Comparison of ENCODE assay signal across 38 cellular contexts in the genomic region with DNA sequence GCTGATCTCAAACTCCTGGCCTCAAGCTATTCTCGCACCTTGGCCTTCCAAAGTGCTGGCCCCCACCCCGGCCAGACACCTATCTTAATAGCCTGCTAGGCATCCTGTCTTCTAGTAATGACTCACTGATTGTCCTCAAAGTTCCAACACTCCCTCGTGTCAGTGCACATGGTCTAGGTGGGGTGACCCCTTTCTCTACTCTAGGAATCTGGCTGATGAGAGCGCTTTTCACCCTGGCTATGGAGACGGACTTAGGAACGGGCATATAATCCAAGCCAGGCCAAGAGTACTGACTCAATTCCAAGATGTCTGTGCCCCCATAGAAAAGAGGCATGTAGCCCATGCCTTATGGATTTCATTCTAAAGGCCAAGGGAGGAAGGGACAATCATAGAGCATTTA.
"Had no signal": no experiment of that assay in that cellular context is flagged by ENCODE, and none has a peak within 500 bp of the region (broad histone marks: within the 10 kb centered on the region; RNA-seq: fewer than 3 reads in every experiment).

No MANE protein-coding gene starts in this region.

- FAIRE-seq: astrocyte, TTC549 had no signal

- H3K36me3 Mint-ChIP-seq: activated naive CD4-positive, alpha-beta T cell treated with anti-CD3 and anti-CD28 coated beads, Interleukin-2, amount 50 U/mL, for 72 hours; activated naive CD8-positive, alpha-beta T cell treated with anti-CD3 and anti-CD28 coated beads for 36 hours; WTC11 had no signal

- H3K27ac ChIP-seq: adrenal gland, body of pancreas, brain microvascular endothelial cell, breast epithelium, WERI-Rb-1 had no signal

- H3K27ac Mint-ChIP-seq: activated CD4-positive, alpha-beta memory T cell treated with anti-CD3 and anti-CD28 coated beads, Interleukin-2, amount 10 ng/mL, durations not matched to agents 7 days and 5 days; activated CD4-positive, alpha-beta T cell treated with anti-CD3 and anti-CD28 coated beads for 36 hours; activated CD4-positive, alpha-beta T cell treated with anti-CD3 and anti-CD28 coated beads, Interleukin-2, amount 10 ng/mL, durations not matched to agents 7 days and 5 days; activated naive CD4-positive, alpha-beta T cell treated with anti-CD3 and anti-CD28 coated beads for 36 hours; activated naive CD4-positive, alpha-beta T cell treated with anti-CD3 and anti-CD28 coated beads, Interleukin-2, amount 50 U/mL, for 72 hours; activated naive CD8-positive, alpha-beta T cell treated with anti-CD3 and anti-CD28 coated beads for 36 hours; activated T-cell treated with anti-CD3 and anti-CD28 coated beads, Interleukin-2, amount 50 U/mL, for 72 hours; activated T-helper 1 cell treated with anti-CD3 and anti-CD28 coated beads, Interleukin-12 subunit alpha, Interleukin-12 subunit beta, Interleukin-2, Interleukin-4 antibody, amounts not matched to agents 30 ng/mL and 10 ng/mL and 1 ng/mL, durations not matched to agents 14 hours and 24 hours and 36 hours; activated T-helper 17 cell treated with anti-CD3 and anti-CD28 coated beads, Interleukin-2, amount 50 U/mL, for 72 hours; T-helper 1 cell treated with Interleukin-12 subunit alpha and Interleukin-12 subunit beta and Interleukin-4 antibody, amounts not matched to agents 30 μg/mL and 1 μg/mL, for 36 hours; T-helper 2 cell treated with Interferon-gamma antibody and Interleukin-4, amounts not matched to agents 5 μg/mL and 100 μg/mL, for 36 hours; WTC11 had no signal

- ATAC-seq: activated CD4-positive, alpha-beta T cell treated with anti-CD3 and anti-CD28 coated beads for 36 hours; activated CD4-positive, CD25-positive, alpha-beta regulatory T cell treated with anti-CD3 and anti-CD28 coated beads, Interleukin-2, amount 50 U/mL, for 24 hours; activated naive CD4-positive, alpha-beta T cell treated with anti-CD3 and anti-CD28 coated beads, Interleukin-2, amount 50 U/mL, for 72 hours; activated T-cell treated with anti-CD3 and anti-CD28 coated beads, Interleukin-2, amount 50 U/mL, for 4 hours; activated T-cell treated with anti-CD3 and anti-CD28 coated beads, Interleukin-2, amount 50 U/mL, for 72 hours; activated T-helper 17 cell treated with anti-CD3 and anti-CD28 coated beads, Interleukin-2, amount 50 U/mL, for 72 hours; body of pancreas; WTC11 had no signal

- H3K9me3 ChIP-seq: adrenal gland, body of pancreas, breast epithelium had no signal

- H3K9me3 Mint-ChIP-seq: activated CD4-positive, alpha-beta memory T cell treated with anti-CD3 and anti-CD28 coated beads, Interleukin-2, amount 10 ng/mL, durations not matched to agents 7 days and 5 days; activated CD4-positive, alpha-beta T cell treated with anti-CD3 and anti-CD28 coated beads, Interleukin-2, amount 10 ng/mL, durations not matched to agents 7 days and 5 days; activated naive CD4-positive, alpha-beta T cell treated with anti-CD3 and anti-CD28 coated beads for 36 hours; activated naive CD4-positive, alpha-beta T cell treated with anti-CD3 and anti-CD28 coated beads, Interleukin-2, amount 50 U/mL, for 72 hours; activated naive CD8-positive, alpha-beta T cell treated with anti-CD3 and anti-CD28 coated beads for 36 hours; activated T-cell treated with anti-CD3 and anti-CD28 coated beads, Interleukin-2, amount 50 U/mL, for 4 hours; activated T-cell treated with anti-CD3 and anti-CD28 coated beads, Interleukin-2, amount 50 U/mL, for 72 hours; activated T-helper 1 cell treated with anti-CD3 and anti-CD28 coated beads, Interleukin-12 subunit alpha, Interleukin-12 subunit beta, Interleukin-2, Interleukin-4 antibody, amounts not matched to agents 30 ng/mL and 10 ng/mL and 1 ng/mL, durations not matched to agents 14 hours and 24 hours and 36 hours; activated T-helper 17 cell treated with anti-CD3 and anti-CD28 coated beads, Interleukin-2, amount 50 U/mL, for 72 hours; T-helper 1 cell treated with Interleukin-12 subunit alpha and Interleukin-12 subunit beta and Interleukin-4 antibody, amounts not matched to agents 30 μg/mL and 1 μg/mL, for 36 hours; T-helper 2 cell treated with Interferon-gamma antibody and Interleukin-4, amounts not matched to agents 5 μg/mL and 100 μg/mL, for 36 hours had no signal

- H3K4me1 Mint-ChIP-seq: activated naive CD8-positive, alpha-beta T cell treated with anti-CD3 and anti-CD28 coated beads for 36 hours; activated T-helper 17 cell treated with anti-CD3 and anti-CD28 coated beads, Interleukin-2, amount 50 U/mL, for 72 hours had no signal

- DNase-seq: activated CD4-positive, alpha-beta memory T cell treated with anti-CD3 and anti-CD28 coated beads, Interleukin-2, amount 10 ng/mL, durations not matched to agents 7 days and 5 days; activated CD4-positive, alpha-beta T cell treated with anti-CD3 and anti-CD28 coated beads for 1 hour; activated CD4-positive, alpha-beta T cell treated with anti-CD3 and anti-CD28 coated beads for 36 hours; activated CD4-positive, alpha-beta T cell treated with anti-CD3 and anti-CD28 coated beads, Interleukin-2, amount 10 ng/mL, durations not matched to agents 7 days and 5 days; activated CD4-positive, alpha-beta T cell treated with anti-CD3 and anti-CD28 coated beads, Interleukin-2, amount 50 U/mL, for 48 hours; activated CD4-positive, CD25-positive, alpha-beta regulatory T cell; activated CD8-positive, alpha-beta memory T cell treated with anti-CD3 and anti-CD28 coated beads, Interleukin-2, amount 50 U/mL, for 4 hours; activated effector memory CD4-positive, alpha-beta T cell treated with anti-CD3 and anti-CD28 coated beads, Interleukin-2, amount 50 U/mL, for 16 hours; activated gamma-delta T cell treated with Interleukin-2 at 50 U/mL for 16 hours; activated naive CD4-positive, alpha-beta T cell; activated naive CD4-positive, alpha-beta T cell treated with anti-CD3 and anti-CD28 coated beads for 36 hours; activated naive CD4-positive, alpha-beta T cell treated with anti-CD3 and anti-CD28 coated beads, Interleukin-2, amount 50 U/mL, for 16 hours; activated naive CD8-positive, alpha-beta T cell treated with anti-CD3 and anti-CD28 coated beads for 36 hours; activated T-cell treated with anti-CD3 and anti-CD28 coated beads for 4 hours; activated T-cell treated with anti-CD3 and anti-CD28 coated beads, Interleukin-2, amount 50 U/mL, for 1 hour; activated T-cell treated with anti-CD3 and anti-CD28 coated beads, Interleukin-2, amount 50 U/mL, for 4 hours; activated T-cell treated with anti-CD3 and anti-CD28 coated beads, Interleukin-2, amount 50 U/mL, for 72 hours; adrenal gland; amniotic stem cell; aorta; body of pancreas; brain microvascular endothelial cell; central memory CD4-positive, alpha-beta T cell; SW 1271; T-helper 1 cell; T-helper 2 cell; T-helper 9 cell; WERI-Rb-1 had no signal

- H3K4me1 ChIP-seq: adrenal gland, body of pancreas, breast epithelium had no signal

- H3K4me3 Mint-ChIP-seq: activated CD4-positive, alpha-beta memory T cell treated with anti-CD3 and anti-CD28 coated beads, Interleukin-2, amount 10 ng/mL, durations not matched to agents 7 days and 5 days; activated CD4-positive, alpha-beta T cell treated with anti-CD3 and anti-CD28 coated beads for 36 hours; activated CD4-positive, alpha-beta T cell treated with anti-CD3 and anti-CD28 coated beads, Interleukin-2, amount 10 ng/mL, durations not matched to agents 7 days and 5 days; activated naive CD4-positive, alpha-beta T cell treated with anti-CD3 and anti-CD28 coated beads for 36 hours; activated naive CD8-positive, alpha-beta T cell treated with anti-CD3 and anti-CD28 coated beads for 36 hours; activated T-cell treated with anti-CD3 and anti-CD28 coated beads, Interleukin-2, amount 50 U/mL, for 4 hours; activated T-cell treated with anti-CD3 and anti-CD28 coated beads, Interleukin-2, amount 50 U/mL, for 72 hours; activated T-helper 1 cell treated with anti-CD3 and anti-CD28 coated beads, Interleukin-12 subunit alpha, Interleukin-12 subunit beta, Interleukin-2, Interleukin-4 antibody, amounts not matched to agents 30 ng/mL and 10 ng/mL and 1 ng/mL, durations not matched to agents 14 hours and 24 hours and 36 hours; activated T-helper 17 cell treated with anti-CD3 and anti-CD28 coated beads, Interleukin-2, amount 50 U/mL, for 72 hours; T-helper 1 cell treated with Interleukin-12 subunit alpha and Interleukin-12 subunit beta and Interleukin-4 antibody, amounts not matched to agents 30 μg/mL and 1 μg/mL, for 36 hours; T-helper 2 cell treated with Interferon-gamma antibody and Interleukin-4, amounts not matched to agents 5 μg/mL and 100 μg/mL, for 36 hours; WTC11 had no signal

- H3K36me3 ChIP-seq: adrenal gland, brain microvascular endothelial cell, breast epithelium, WERI-Rb-1 had no signal

- H3K27me3 ChIP-seq: body of pancreas, brain microvascular endothelial cell, breast epithelium had no signal

- H3K4me3 ChIP-seq: adrenal gland, body of pancreas, breast epithelium had no signal
